Comparison of ENCODE assay signal across 7 cellular contexts in genomic region chr20:18956878-18957277, GRCh38.
"Had no signal": no experiment of that assay in that cellular context is flagged by ENCODE, and none has a peak within 500 bp of the region (broad histone marks: within the 10 kb centered on the region; RNA-seq: fewer than 3 reads in every experiment).

No MANE protein-coding gene starts in this region.

- H3K4me2 ChIP-seq: KMS-11 had no signal

- H3K27ac Mint-ChIP-seq: H9, IgD-negative memory B cell had no signal

- H3K36me3 Mint-ChIP-seq: IgD-negative memory B cell had no signal

- H3K4me3 Mint-ChIP-seq: H9, IgD-negative memory B cell had no signal

- H3K9ac ChIP-seq: KMS-11 had no signal

- DNase-seq: GOT3, H9, HCEC 1CT, KBM-7 had no signal

- H3K4me1 Mint-ChIP-seq: IgD-negative memory B cell had no signal

- H3K27me3 Mint-ChIP-seq: IgD-negative memory B cell had no signal

- H3K27ac ChIP-seq: KMS-11 had no signal

- ATAC-seq: HepG2 had no signal
